In the genomic region with DNA sequence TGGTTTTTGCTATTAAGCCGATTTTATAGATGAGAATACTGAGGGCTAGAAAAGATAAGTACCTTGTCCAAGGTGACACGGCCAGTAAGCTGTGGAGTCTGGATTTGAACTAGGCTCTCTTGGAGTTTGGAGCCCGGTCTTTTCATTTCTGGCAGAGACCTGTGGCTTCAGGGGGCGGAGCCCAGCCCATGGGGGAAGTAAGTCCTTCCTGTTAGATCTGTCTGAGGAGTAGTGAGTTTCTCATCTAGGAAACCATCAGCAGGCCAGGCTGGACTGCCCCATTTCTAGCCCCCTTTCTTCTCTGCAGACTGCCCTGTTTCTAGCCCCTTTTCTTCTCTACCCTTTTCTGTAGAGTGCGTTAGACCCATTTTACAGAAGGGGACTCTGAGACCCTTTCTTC, we compare ENCODE assay signal across 8 cellular contexts. TPM values are rescaled to one million over a fixed set of nuclear protein-coding genes. Genes with fewer than 3 reads are reported as not detected.
A peak's percentile ranks its signal among the peaks of the same experiment; 100 is the strongest.
DNase-seq lines count a peak whose midpoint lies in the region; ATAC-seq and TF ChIP-seq lines count a peak whose summit lies in the region.

No MANE protein-coding gene starts in this region.

- H3K9me3 ChIP-seq in BLaER1 treated with 17β-estradiol and CSF1 and Interleukin-3, amounts not matched to agents 10 nM and 100 nM (replicated peaks in 1 of 11): peaks cover 0 to 5% (median 0%) of the 10 kb centered on the region in 11 experiments; a peak in 1 of 22 replicates
- H3K9me3 ChIP-seq in HCT116 (ENCODE audit: control insufficient read depth in 1 of 2, insufficient read depth in 1 of 2, low read depth in 1 of 2, low read length in 2 of 2) (no peaks in the 10 kb centered on the region), T-helper 17 cell (ENCODE audit: control insufficient read depth, low read length, poor library complexity, severe bottlenecking) (no peaks in the 10 kb centered on the region), tibial nerve (peaks cover 0 to 7% (median 0%) of the 10 kb centered on the region in 4 donors)

- WGBS in tibial nerve, 2 donors: 63 to 76% methylated on average over 5 of the region's 5 CpGs

- H3K27me3 Mint-ChIP-seq in T-helper 17 cell: peaks cover 39% of the 10 kb centered on the region

- peaks cover 9% of the 10 kb centered on the region for H3K4me1 Mint-ChIP-seq in T-helper 17 cell

- peak overlapping the region in 9 of 11 experiments; percentile 44 to 76 (median 63); a peak in 16 of 22 replicates for H3K27ac ChIP-seq in BLaER1 treated with 17β-estradiol and CSF1 and Interleukin-3, amounts not matched to agents 10 nM and 100 nM
- no peak overlapping the region for H3K27ac ChIP-seq in HCT116 (ENCODE audit: low read depth, low read length)
- H3K27ac ChIP-seq in tibial nerve: peak overlapping the region in 1 of 4 donors; percentile 45

- BruUV-seq in HCT116 (replicated peaks; lab: Mats Ljungman, UMichigan): no TSS peak

- H3K27ac Mint-ChIP-seq in T-helper 17 cell: no peak overlapping the region

- peak overlapping the region; percentile 44 to 78 (median 60); a peak in 19 of 20 replicates for H3K4me3 ChIP-seq in BLaER1 treated with 17β-estradiol and CSF1 and Interleukin-3, amounts not matched to agents 10 nM and 100 nM
- peak overlapping the region; percentile 40 to 55; a peak in 3 of 4 replicates for H3K4me3 ChIP-seq in HCT116 (replicated peaks in 1 of 2; ENCODE audit: low read depth in 1 of 2, low read length in 2 of 2)
- H3K4me3 ChIP-seq in iPS-11a (ENCODE audit: low read depth, low read length): peak overlapping the region; percentile 25
- peak overlapping the region in 2 of 4 donors; percentile 41 to 50 for H3K4me3 ChIP-seq in tibial nerve

- no peak for TF ChIP-seq EP300 in tibial nerve (IDR thresholded peaks at IDR 0.05)

- peak overlapping the region; percentile 85 to 96 (median 92) for H3K4me2 ChIP-seq in BLaER1 treated with 17β-estradiol and CSF1 and Interleukin-3, amounts not matched to agents 10 nM and 100 nM
- H3K4me2 ChIP-seq in HCT116 (ENCODE audit: low read length): peak overlapping the region; percentile 71

- TF ChIP-seq CTCF in HCT116 (IDR thresholded peaks at IDR 0.05 in 2 of 3, conservative IDR thresholded peaks at IDR 0.05 in 1 of 3; ENCODE audit: borderline replicate concordance in 1 of 3, insufficient read depth in 1 of 3, low read depth in 2 of 3, low read length in 2 of 3): no peak
- TF ChIP-seq CTCF in tibial nerve (IDR thresholded peaks at IDR 0.05): no peak

- H3K4me3 Mint-ChIP-seq in T-helper 17 cell: peak overlapping the region; percentile 87

- intact Hi-C loops in HCT116 (cut with micrococcal nuclease): no loop called here

- H3K36me3 ChIP-seq in BLaER1 treated with 17β-estradiol and CSF1 and Interleukin-3, amounts not matched to agents 10 nM and 100 nM: 0 out of 22 replicates have a peak, but pooled peaks cover 0 to 5% (median 0%) of the 10 kb centered on the region in 11 experiments
- H3K36me3 ChIP-seq in HCT116 (ENCODE audit: control insufficient read depth in 1 of 2, insufficient read depth in 2 of 2, low read length in 2 of 2) (no peaks in the 10 kb centered on the region), tibial nerve (no peaks in the 10 kb centered on the region)

- H3K4me1 ChIP-seq in BLaER1 treated with 17β-estradiol and CSF1 and Interleukin-3, amounts not matched to agents 10 nM and 100 nM: peaks cover 47 to 68% (median 60%) of the 10 kb centered on the region in 10 experiments
- H3K4me1 ChIP-seq in HCT116 (ENCODE audit: control insufficient read depth in 1 of 2, insufficient read depth in 2 of 2, low read length in 2 of 2): peaks cover 3 to 33% of the 10 kb centered on the region in 2 experiments; a peak in 3 of 4 replicates
- H3K4me1 ChIP-seq in tibial nerve: peaks cover 0 to 23% (median under 1%) of the 10 kb centered on the region in 4 donors

- TF ChIP-seq RAD21 in HCT116 (IDR thresholded peaks at IDR 0.05; ENCODE audit: low read depth): no peak

- H3K27me3 ChIP-seq in BLaER1 treated with 17β-estradiol and CSF1 and Interleukin-3, amounts not matched to agents 10 nM and 100 nM: no peaks in the 10 kb centered on the region
- no peaks in the 10 kb centered on the region for H3K27me3 ChIP-seq in HCT116 (ENCODE audit: insufficient read depth, low read length)
- peaks cover 0 to 9% of the 10 kb centered on the region in 2 donors for H3K27me3 ChIP-seq in tibial nerve

- CTCF ChIA-PET in HCT116 (lab: Charles Lee): interaction anchor here (0.6 to 1.0 kb wide), 2 partner anchors 19 to 245 kb away, joined by 3 to 4 read pairs; no protein-coding TSS in a partner anchor

- TF ChIP-seq POLR2A in HCT116 (IDR thresholded peaks at IDR 0.05; ENCODE audit: borderline replicate concordance, extremely low read depth, insufficient read depth, insufficient read length) (no peak), tibial nerve (IDR thresholded peaks at IDR 0.05) (no peak)

- H3K9me2 ChIP-seq in HCT116 (ENCODE audit: insufficient read depth): no peaks in the 10 kb centered on the region

- ATAC-seq in HCT116 (no peak; the same call in 1 of the 2 replicates), T-helper 17 cell (no peak)

- H2AFZ ChIP-seq in HCT116 (ENCODE audit: low read depth, low read length, poor library complexity, severe bottlenecking): peak overlapping the region; percentile 91

- POLR2A ChIA-PET in HCT116 (lab: Charles Lee): no interaction called here

- H3K36me3 Mint-ChIP-seq in T-helper 17 cell (ENCODE audit: low read depth): peaks cover 4% of the 10 kb centered on the region

- DNase-seq in HCT116 (ENCODE audit: low read depth, low spot score) (no peak), T-helper 17 cell (no peak), tibial nerve (ENCODE audit: low spot score in 2 of 2) (no peak), kidney glomerular epithelial cell (lab: John Stamatoyannopoulos, UW) (no peak), NCI-H1105 (lab: John Stamatoyannopoulos, UW) (no peak)
- no peak for DNase-seq in activated effector memory CD4-positive, alpha-beta T cell treated with anti-CD3 and anti-CD28 coated beads, Interleukin-2, amount 50 U/mL, for 16 hours

- H3K9ac ChIP-seq in BLaER1 treated with 17β-estradiol and CSF1 and Interleukin-3, amounts not matched to agents 10 nM and 100 nM: peak overlapping the region; percentile 23 to 78 (median 72); a peak in 16 of 22 replicates
- no peak overlapping the region for H3K9ac ChIP-seq in HCT116 (ENCODE audit: low read length)

- peaks cover 0 to 19% (median 0%) of the 10 kb centered on the region in 11 experiments; a peak in 3 of 22 replicates for H4K20me1 ChIP-seq in BLaER1 treated with 17β-estradiol and CSF1 and Interleukin-3, amounts not matched to agents 10 nM and 100 nM
- no peaks in the 10 kb centered on the region for H4K20me1 ChIP-seq in HCT116 (ENCODE audit: insufficient read depth)

- RAD21 ChIA-PET in HCT116 (lab: Charles Lee; ENCODE audit: low non-redundant PET in 1 of 2, low total read pairs in 2 of 2, uncharacterized antibody in 2 of 2, unreplicated experiment in 2 of 2): no interaction called here

- no peaks in the 10 kb centered on the region for H3K79me2 ChIP-seq in HCT116 (ENCODE audit: insufficient read depth, low read length)

TF ChIP-seq in HCT116, 20 proteins besides CTCF, POLR2A, EP300 and RAD21:
- TF ChIP-seq FOSL1 (IDR thresholded peaks at IDR 0.05; ENCODE audit: low read depth) (no peak), JUND (IDR thresholded peaks at IDR 0.05) (no peak), ELF1 (IDR thresholded peaks at IDR 0.05; ENCODE audit: borderline replicate concordance, low read depth) (no peak), POLR2AphosphoS5 (IDR thresholded peaks at IDR 0.05; ENCODE audit: low read depth, low read length) (no peak), CEBPB (IDR thresholded peaks at IDR 0.05; ENCODE audit: low read depth) (no peak), EZH2 (IDR thresholded peaks at IDR 0.05) (no peak)
TF ChIP-seq in HCT116: peak in this region for 0.

RNA-seq across cellular contexts. Expression of a gene that starts 0.5 kb away (rescaled TPM):
- total RNA-seq in HCT116 (2021; ENCODE audit: unreplicated experiment) (3.5 TPM), T-helper 17 cell (100 to 1,000 TPM in 1 of 2 donors, 1 to 10 TPM in 1; 3.0 to 123 TPM), tibial nerve (1 to 10 TPM; 2.2 to 7.3 (median 4.4) TPM)
- polyA plus RNA-seq in HCT116 (2012): 4.6 and 4.7 TPM in 2 replicates
